Comparison of ENCODE assay signal across 1 cellular context in the genomic region with DNA sequence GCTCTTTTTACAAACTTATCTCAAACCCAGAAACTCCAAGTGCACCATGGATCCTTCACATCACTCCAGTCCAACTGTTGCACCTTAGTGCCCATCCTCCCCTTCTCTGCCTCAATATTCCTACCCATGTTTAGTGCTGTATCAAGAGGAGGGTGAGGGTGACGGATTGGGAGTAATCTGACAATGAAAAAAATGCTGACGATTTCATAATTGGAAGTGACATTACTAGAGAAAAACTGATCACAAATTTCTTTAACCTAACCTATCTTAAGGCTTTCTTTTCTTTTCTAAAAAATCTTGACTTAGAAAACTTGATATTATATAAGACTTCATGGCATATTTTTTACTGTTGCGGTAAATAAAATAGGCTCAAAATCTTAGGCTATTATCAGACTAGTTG.
A peak's percentile ranks its signal among the peaks of the same experiment; 100 is the strongest.
TF ChIP-seq lines count a peak whose summit lies in the region.

No MANE protein-coding gene starts in this region.

TF ChIP-seq in HepG2, 621 proteins besides CTCF, POLR2A, EP300 and RAD21:
- TF ChIP-seq MAFK (conservative IDR thresholded peaks at IDR 0.05 in 1 of 2, IDR thresholded peaks at IDR 0.05 in 1 of 2; ENCODE audit: low read length in 2 of 2) (peak; percentile 34 to 70; a peak in 3 of 4 replicates), ZNF17 (CRISPR knock-in tag; IDR thresholded peaks at IDR 0.05) (no peak), ZKSCAN1 (IDR thresholded peaks at IDR 0.05; ENCODE audit: low read length) (no peak), MAFF (IDR thresholded peaks at IDR 0.05; ENCODE audit: low read depth, low read length) (peak; percentile 30; the same call in 1 of the 2 replicates), ARNT (IDR thresholded peaks at IDR 0.05) (no peak)
